ENCODE assay signal across 1 cellular context in genomic region chr5:16934123-16934522, GRCh38.
A peak's percentile ranks its signal among the peaks of the same experiment; 100 is the strongest.
TF ChIP-seq lines count a peak whose summit lies in the region.

No MANE protein-coding gene starts in this region.

TF ChIP-seq in HEK293, 187 proteins besides CTCF, POLR2A, EP300 and RAD21 (continued from another document):
- TF ChIP-seq ZNF501 (tag by site-specific recombination; IDR thresholded peaks at IDR 0.05), result peak; percentile 54; the same call in 1 of the 2 replicates
- peak; percentile 80 for TF ChIP-seq ZIC2 (tag by site-specific recombination; IDR thresholded peaks at IDR 0.05)
- TF ChIP-seq ZBTB44 (tag by site-specific recombination; IDR thresholded peaks at IDR 0.05), result peak; percentile 52; the same call in 1 of the 2 replicates
- TF ChIP-seq GLIS1 (tag by site-specific recombination; IDR thresholded peaks at IDR 0.05), result peak; percentile 58; the same call in 1 of the 2 replicates
- TF ChIP-seq PRDM6 (tag by site-specific recombination; IDR thresholded peaks at IDR 0.05), result peak; percentile 45; the same call in 1 of the 2 replicates
- no peak for TF ChIP-seq ZBTB17 (tag by site-specific recombination; IDR thresholded peaks at IDR 0.05)
- TF ChIP-seq ZNF654 (tag by site-specific recombination; IDR thresholded peaks at IDR 0.05; ENCODE audit: low read depth), result peak; percentile 49
- TF ChIP-seq ZNF549 (tag by site-specific recombination; IDR thresholded peaks at IDR 0.05), result no peak
- TF ChIP-seq ZNF692 (tag by site-specific recombination; IDR thresholded peaks at IDR 0.05), result 0 out of 2 replicates have a peak, but pooled peaks have one; percentile 25
- TF ChIP-seq ZNF2 (tag by site-specific recombination; IDR thresholded peaks at IDR 0.05), result peak; percentile 65; the same call in 1 of the 2 replicates
- 0 out of 2 replicates have a peak, but pooled peaks have one; percentile 8 for TF ChIP-seq ZBTB11 (tag by site-specific recombination; conservative IDR thresholded peaks at IDR 0.05; ENCODE audit: low read depth)
- TF ChIP-seq ZBTB10 (tag by site-specific recombination; IDR thresholded peaks at IDR 0.05), result peak; percentile 91
- TF ChIP-seq ZNF404 (tag by site-specific recombination; IDR thresholded peaks at IDR 0.05), result no peak
- TF ChIP-seq ZNF121 (tag by site-specific recombination; IDR thresholded peaks at IDR 0.05), result 0 out of 2 replicates have a peak, but pooled peaks have one; percentile 11
- peak; percentile 89 for TF ChIP-seq PRDM1 (tag by site-specific recombination; IDR thresholded peaks at IDR 0.05)
- TF ChIP-seq ZNF561 (tag by site-specific recombination; IDR thresholded peaks at IDR 0.05; ENCODE audit: borderline replicate concordance), result peak; percentile 77; the same call in 1 of the 2 replicates
- 0 out of 2 replicates have a peak, but pooled peaks have one; percentile 48 for TF ChIP-seq ZNF639 (tag by site-specific recombination; IDR thresholded peaks at IDR 0.05)
- TF ChIP-seq ZNF670 (tag by site-specific recombination; IDR thresholded peaks at IDR 0.05; ENCODE audit: low read depth), result no peak
- peak; percentile 9; the same call in 1 of the 2 replicates for TF ChIP-seq ZNF513 (tag by site-specific recombination; IDR thresholded peaks at IDR 0.05)
- peak; percentile 42 for TF ChIP-seq ZBTB8A (tag by site-specific recombination; IDR thresholded peaks at IDR 0.05)
- TF ChIP-seq KLF10 (tag by site-specific recombination; IDR thresholded peaks at IDR 0.05), result peak; percentile 55; the same call in 1 of the 2 replicates
- peak; percentile 81 for TF ChIP-seq ZSCAN30 (tag by site-specific recombination; IDR thresholded peaks at IDR 0.05)
- TF ChIP-seq GLIS2 (tag by site-specific recombination; IDR thresholded peaks at IDR 0.05), result peak; percentile 91
- peak; percentile 56 for TF ChIP-seq ZNF18 (tag by site-specific recombination; IDR thresholded peaks at IDR 0.05)
- peak; percentile 27; the same call in 1 of the 2 replicates for TF ChIP-seq ZNF423 (tag by site-specific recombination; IDR thresholded peaks at IDR 0.05)
- TF ChIP-seq PATZ1 (tag by site-specific recombination; IDR thresholded peaks at IDR 0.05), result peak; percentile 78
- TF ChIP-seq ZNF335 (tag by site-specific recombination; conservative IDR thresholded peaks at IDR 0.05), result peak; percentile 81
- TF ChIP-seq MZF1 (tag by site-specific recombination; IDR thresholded peaks at IDR 0.05; ENCODE audit: borderline replicate concordance), result peak; percentile 52; the same call in 1 of the 2 replicates
- TF ChIP-seq ZNF629 (tag by site-specific recombination; IDR thresholded peaks at IDR 0.05), result peak; percentile 21; the same call in 1 of the 2 replicates
- peak; percentile 35 for TF ChIP-seq SCRT2 (tag by site-specific recombination; IDR thresholded peaks at IDR 0.05)
- TF ChIP-seq ZNF155 (tag by site-specific recombination; IDR thresholded peaks at IDR 0.05), result no peak
- TF ChIP-seq ZBTB48 (tag by site-specific recombination; IDR thresholded peaks at IDR 0.05), result peak; percentile 49; the same call in 1 of the 2 replicates
TF ChIP-seq in HEK293: peak in this region for 33.
